Comparison of ENCODE assay signal across 15 cellular contexts in genomic region chr3:196735751-196736150, GRCh38. TPM values are rescaled to one million over a fixed set of nuclear protein-coding genes. Genes with fewer than 3 reads are reported as not detected.
DNase-seq lines count a peak whose midpoint lies in the region; ATAC-seq and TF ChIP-seq lines count a peak whose summit lies in the region.
"Had no signal": no experiment of that assay in that cellular context is flagged by ENCODE, and none has a peak within 500 bp of the region (broad histone marks: within the 10 kb centered on the region; RNA-seq: fewer than 3 reads in every experiment).

No MANE protein-coding gene starts in this region.

- H3K4me1 Mint-ChIP-seq in HFFc6 (ENCODE audit: low read depth) (peaks cover 20% of the 10 kb centered on the region), osteocyte (ENCODE audit: unreplicated experiment) (peaks cover 3% of the 10 kb centered on the region)

- no peaks in the 10 kb centered on the region for H3K27me3 Mint-ChIP-seq in HFFc6 (ENCODE audit: insufficient read depth)
- no peaks in the 10 kb centered on the region for H3K27me3 Mint-ChIP-seq in osteocyte (ENCODE audit: unreplicated experiment)
- H3K27me3 Mint-ChIP-seq: CD8-positive, alpha-beta memory T cell had no signal

- in situ Hi-C loops in ACHN (cut with HindIII; ENCODE audit: low pct_ligation_motif_present, low pct_unique_long_range_greater_than_20kb, low sequenced_read_pairs) = no loop called here

- peaks cover 5% of the 10 kb centered on the region for H3K9me3 Mint-ChIP-seq in HFFc6
- peaks cover 4% of the 10 kb centered on the region for H3K9me3 Mint-ChIP-seq in osteocyte (ENCODE audit: unreplicated experiment)
- H3K9me3 Mint-ChIP-seq: CD8-positive, alpha-beta memory T cell had no signal

- DNase-seq in EH (ENCODE audit: low read depth) (peak; percentile 74), HFFc6 (peak; percentile 39), choroid plexus epithelial cell (ENCODE audit: low read depth) (peak; percentile 60), osteocyte (ENCODE audit: extremely low spot score, unreplicated experiment) (no peak), ACHN (no peak)
- DNase-seq in activated CD4-positive, alpha-beta T cell treated with anti-CD3 and anti-CD28 coated beads, Interleukin-2, amount 50 U/mL, for 48 hours = no peak
- DNase-seq: BE2C; CD8-positive, alpha-beta memory T cell; DMS79 treated with DMSO at 0.1 percent for 48 hours; GF-D8; Karpas-422; NCI-H1105 treated with DMSO at 0.1 percent for 48 hours; NCI-H1694 treated with DMSO at 0.1 percent for 48 hours; NCI-H69 had no signal

- H3K36me3 Mint-ChIP-seq in HFFc6 (ENCODE audit: low read depth) = peaks cover 7% of the 10 kb centered on the region
- peaks cover 15% of the 10 kb centered on the region for H3K36me3 Mint-ChIP-seq in osteocyte (ENCODE audit: unreplicated experiment)

- H3K4me3 ChIP-seq in choroid plexus epithelial cell (ENCODE audit: low read depth, low read length) = no peak overlapping the region

- H3K27ac Mint-ChIP-seq in HFFc6 (peak overlapping the region; percentile 0; the same call in 1 of the 2 replicates), osteocyte (ENCODE audit: unreplicated experiment) (peak overlapping the region; percentile 21)

- ATAC-seq in GM21447 (IDR thresholded peaks at IDR 0.05; ENCODE audit: unreplicated experiment) = no peak

- TF ChIP-seq CTCF in HFFc6 (IDR thresholded peaks at IDR 0.05) = no peak
- TF ChIP-seq CTCF in choroid plexus epithelial cell (conservative IDR thresholded peaks at IDR 0.05; ENCODE audit: low read depth, low read length) = no peak
- no peak for TF ChIP-seq CTCF in osteocyte (IDR thresholded peaks at IDR 0.05)

- H3K4me3 Mint-ChIP-seq in HFFc6 = no peak overlapping the region
- H3K4me3 Mint-ChIP-seq in osteocyte (ENCODE audit: unreplicated experiment) = no peak overlapping the region

RNA-seq across cellular contexts. Expression of gene PAK2, which starts 3.9 kb away (rescaled TPM):
- total RNA-seq in HFFc6 (2021; fragmentation: NEBNext Ultra II Directional; extraction: Animal tissue kit (Norgen Biotek cat#: 25700)) = 10 to 100 TPM; 63.9 to 78.0 (median 69.4) TPM
- 76.7 and 79.4 TPM in 2 replicates for total RNA-seq in osteocyte

RNA-seq across cellular contexts. Expression of gene PIGX, which starts 23.6 kb away (rescaled TPM):
- total RNA-seq in HFFc6 (2021; fragmentation: NEBNext Ultra II Directional; extraction: Animal tissue kit (Norgen Biotek cat#: 25700)) = 10 to 100 TPM; 19.6 to 25.0 (median 24.2) TPM
- total RNA-seq in osteocyte = 26.6 and 27.2 TPM in 2 replicates

RNA-seq across cellular contexts. Expression of gene CEP19, which starts 23.7 kb away (rescaled TPM):
- total RNA-seq in HFFc6 (2021; fragmentation: NEBNext Ultra II Directional; extraction: Animal tissue kit (Norgen Biotek cat#: 25700)) = 1 to 10 TPM; 1.9 to 2.6 (median 2.1) TPM
- total RNA-seq in osteocyte = 3.8 and 4.1 TPM in 2 replicates

Comparison
In these comparisons a context has a peak if more than half of its experiments do, and no peak if none do; other contexts are left out.
1. DNase-seq: peak in EH (single experiment), HFFc6 (single experiment) and choroid plexus epithelial cell (single experiment); none in osteocyte (single experiment), ACHN (single experiment) and activated CD4-positive, alpha-beta T cell treated with anti-CD3 and anti-CD28 coated beads, Interleukin-2, amount 50 U/mL, for 48 hours (0 of 2).